Comparison of ENCODE assay signal across 8 cellular contexts in the genomic region with DNA sequence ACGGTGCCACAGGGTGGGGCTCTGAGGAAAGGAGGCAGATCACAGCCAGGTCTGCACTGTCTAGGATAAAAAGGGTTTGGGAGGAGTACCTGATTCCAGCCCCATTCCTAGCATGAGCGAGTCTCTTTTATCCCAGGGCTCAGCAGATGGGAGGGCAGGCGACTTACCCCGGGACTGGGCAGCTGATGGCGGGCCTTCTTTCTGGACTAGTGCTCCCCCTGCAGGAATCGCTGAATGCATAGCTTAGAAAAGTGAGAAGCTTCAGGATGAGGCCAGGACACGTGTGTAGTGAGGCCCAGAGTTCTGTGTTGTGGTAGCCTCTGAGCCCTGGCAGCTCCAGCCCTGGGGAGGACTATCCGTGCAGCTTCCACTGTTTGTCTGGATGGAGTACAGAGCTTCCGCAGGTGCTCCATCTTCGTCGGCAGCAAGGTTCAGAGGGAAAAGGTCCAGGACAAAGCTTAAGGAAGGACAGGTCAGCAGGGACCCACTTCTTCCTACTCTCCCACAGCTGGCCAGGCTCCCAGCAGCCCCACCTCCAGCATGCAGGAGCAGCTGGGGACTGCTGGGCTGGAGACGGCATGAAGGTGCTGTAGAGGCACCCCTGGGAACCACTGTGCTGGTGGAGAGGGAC. TPM values are rescaled to one million over a fixed set of nuclear protein-coding genes. Genes with fewer than 3 reads are reported as not detected.
A peak's percentile ranks its signal among the peaks of the same experiment; 100 is the strongest.
DNase-seq lines count a peak whose midpoint lies in the region; ATAC-seq, FAIRE-seq and TF ChIP-seq lines count a peak whose summit lies in the region.

No MANE protein-coding gene starts in this region.

- no peak for TF ChIP-seq POLR2A in breast epithelium (IDR thresholded peaks at IDR 0.05)

- dilution Hi-C loops in keratinocyte (cut with MboI; ENCODE audit: extremely low pct_ligation_motif_present, low sequenced_read_pairs) = no loop called here

- no peaks in the 10 kb centered on the region for H3K36me3 Mint-ChIP-seq in stimulated activated effector memory CD8-positive, alpha-beta T cell treated with anti-CD3 and anti-CD28 coated beads, Interleukin-12 subunit alpha, Interleukin-12 subunit beta, amount 100 ng/mL, for 72 hours

- peak; percentile 67 for ATAC-seq in DND-41 (ENCODE audit: insufficient read depth, low read depth)
- ATAC-seq in stimulated activated effector memory CD8-positive, alpha-beta T cell treated with anti-CD3 and anti-CD28 coated beads, Interleukin-12 subunit alpha, Interleukin-12 subunit beta, amount 100 ng/mL, for 72 hours = peak; percentile 57
- ATAC-seq in HG02938 (IDR thresholded peaks at IDR 0.05; ENCODE audit: unreplicated experiment) = no peak
- ATAC-seq in HG03135 (IDR thresholded peaks at IDR 0.05; ENCODE audit: unreplicated experiment) = no peak

- intact Hi-C loops in breast epithelium (cut with DNase I; ENCODE audit: low total_unique reads) = no loop called here

- FAIRE-seq in keratinocyte (lab: Jason Lieb, UNC) = peak; percentile 83

- no peaks in the 10 kb centered on the region for H3K9me1 ChIP-seq in keratinocyte (ENCODE audit: control insufficient read depth, extremely low read depth, insufficient read depth, low read length)

- no peak overlapping the region for H2AFZ ChIP-seq in DND-41 (ENCODE audit: low read depth, low read length)
- peak overlapping the region; percentile 45 for H2AFZ ChIP-seq in keratinocyte (ENCODE audit: control insufficient read depth, low read length)

- peaks cover 3% of the 10 kb centered on the region for H3K27me3 ChIP-seq in DND-41 (ENCODE audit: insufficient read depth, low read length, poor library complexity)
- no peaks in the 10 kb centered on the region for H3K27me3 ChIP-seq in breast epithelium
- H3K27me3 ChIP-seq in keratinocyte (ENCODE audit: control insufficient read depth, extremely low read depth, insufficient read depth, low read length) = no peaks in the 10 kb centered on the region

- H4K20me1 ChIP-seq in DND-41 (ENCODE audit: insufficient read depth, low read length) = no peaks in the 10 kb centered on the region
- H4K20me1 ChIP-seq in keratinocyte (ENCODE audit: control insufficient read depth, extremely low read depth, insufficient read depth, low read length) = no peaks in the 10 kb centered on the region

- H3K4me1 Mint-ChIP-seq in stimulated activated effector memory CD8-positive, alpha-beta T cell treated with anti-CD3 and anti-CD28 coated beads, Interleukin-12 subunit alpha, Interleukin-12 subunit beta, amount 100 ng/mL, for 72 hours = peaks cover 6% of the 10 kb centered on the region

- no peaks in the 10 kb centered on the region for H3K79me2 ChIP-seq in DND-41 (ENCODE audit: insufficient read depth, low read length)
- H3K79me2 ChIP-seq in keratinocyte (ENCODE audit: control insufficient read depth, insufficient read depth, low read length) = no peaks in the 10 kb centered on the region

- H3K27ac ChIP-seq in DND-41 (ENCODE audit: low read length) (no peak overlapping the region), breast epithelium (no peak overlapping the region), keratinocyte (ENCODE audit: control insufficient read depth, insufficient read depth, low read length) (no peak overlapping the region)

- H3K4me2 ChIP-seq in DND-41 (ENCODE audit: insufficient read depth, low read length) (no peak overlapping the region), keratinocyte (ENCODE audit: control insufficient read depth, extremely low read depth, insufficient read depth, low read depth, low read length) (peak overlapping the region; percentile 49)

- DNase-seq in DND-41 (peak; percentile 25), HT1080 (ENCODE audit: low read depth) (peak; percentile 63), OCI-M1 (lab: John Stamatoyannopoulos, UW) (peak; percentile 65), breast epithelium (ENCODE audit: low spot score in 2 of 2) (no peak), keratinocyte (ENCODE audit: low read depth, low spot score) (peak; percentile 15)
- DNase-seq in stimulated activated effector memory CD8-positive, alpha-beta T cell treated with anti-CD3 and anti-CD28 coated beads, Interleukin-12 subunit alpha, Interleukin-12 subunit beta, amount 100 ng/mL, for 72 hours (ENCODE audit: low spot score in 2 of 2) = no peak

- H3K4me1 ChIP-seq in DND-41 (ENCODE audit: insufficient read depth, low read length) (no peaks in the 10 kb centered on the region), breast epithelium (no peaks in the 10 kb centered on the region), keratinocyte (ENCODE audit: control insufficient read depth, extremely low read depth, insufficient read depth, low read length) (peaks cover 24% of the 10 kb centered on the region)

- no peaks in the 10 kb centered on the region for H3K36me3 ChIP-seq in DND-41 (ENCODE audit: insufficient read depth, low read length)
- no peaks in the 10 kb centered on the region for H3K36me3 ChIP-seq in breast epithelium
- no peaks in the 10 kb centered on the region for H3K36me3 ChIP-seq in keratinocyte (ENCODE audit: control insufficient read depth in 2 of 2, extremely low read depth in 1 of 2, insufficient read depth in 2 of 2, low read length in 2 of 2)

- H3K9me3 Mint-ChIP-seq in stimulated activated effector memory CD8-positive, alpha-beta T cell treated with anti-CD3 and anti-CD28 coated beads, Interleukin-12 subunit alpha, Interleukin-12 subunit beta, amount 100 ng/mL, for 72 hours = no peaks in the 10 kb centered on the region

- TF ChIP-seq CTCF in DND-41 (IDR thresholded peaks at IDR 0.05; ENCODE audit: borderline replicate concordance, extremely low read depth, low read length, poor library complexity, severe bottlenecking) = peak; percentile 56
- TF ChIP-seq CTCF in breast epithelium (IDR thresholded peaks at IDR 0.05) = peak in 2 of 3 donors; percentile 20 to 43
- TF ChIP-seq CTCF in keratinocyte (optimal IDR thresholded peaks at IDR 0.05 in 1 of 3, IDR thresholded peaks at IDR 0.05 in 1 of 3, conservative IDR thresholded peaks at IDR 0.05 in 1 of 3; ENCODE audit: extremely low read depth in 1 of 3, insufficient read depth in 2 of 3, low read length in 3 of 3) = peak; percentile 80 to 84 (median 81)

- no peak overlapping the region for H3K4me3 ChIP-seq in DND-41 (ENCODE audit: low read depth in 1 of 2, low read length in 2 of 2)
- no peak overlapping the region for H3K4me3 ChIP-seq in breast epithelium
- no peak overlapping the region for H3K4me3 ChIP-seq in keratinocyte (ENCODE audit: control insufficient read depth in 2 of 3, extremely low read depth in 1 of 3, insufficient read depth in 2 of 3, low read depth in 1 of 3, low read length in 3 of 3)

- no peak overlapping the region for H3K4me3 Mint-ChIP-seq in stimulated activated effector memory CD8-positive, alpha-beta T cell treated with anti-CD3 and anti-CD28 coated beads, Interleukin-12 subunit alpha, Interleukin-12 subunit beta, amount 100 ng/mL, for 72 hours

- H3K9ac ChIP-seq in DND-41 (ENCODE audit: low read depth, low read length) (no peak overlapping the region), keratinocyte (ENCODE audit: control insufficient read depth, extremely low read depth, insufficient read depth, low read length) (peak overlapping the region; percentile 6)

- H3K9me3 ChIP-seq in DND-41 (ENCODE audit: insufficient read depth, low read length, severe bottlenecking) = no peaks in the 10 kb centered on the region
- peaks cover 0 to 4% of the 10 kb centered on the region in 2 donors for H3K9me3 ChIP-seq in breast epithelium
- peaks cover 2% of the 10 kb centered on the region for H3K9me3 ChIP-seq in keratinocyte (ENCODE audit: control insufficient read depth, low read depth, low read length)

- no peak overlapping the region for H3K27ac Mint-ChIP-seq in stimulated activated effector memory CD8-positive, alpha-beta T cell treated with anti-CD3 and anti-CD28 coated beads, Interleukin-12 subunit alpha, Interleukin-12 subunit beta, amount 100 ng/mL, for 72 hours

RNA-seq across cellular contexts. Expression of gene COMMD9, which starts 30.4 kb away (rescaled TPM):
- 60.7 and 83.6 TPM in 2 replicates for total RNA-seq in HT1080 (2014; rRNA removed; shearing (Covaris generic))
- polyA plus RNA-seq in HT1080 (2015; cell fraction: cytosol; rRNA removed) = 35.1 and 45.6 TPM in 2 replicates
- polyA plus RNA-seq in HT1080 (2015; cell fraction: nucleus; rRNA removed) = 34.5 and 34.6 TPM in 2 replicates
- 10 to 100 TPM; 38.3 to 61.6 (median 53.6) TPM for total RNA-seq in breast epithelium
- polyA plus RNA-seq in keratinocyte = 51.2 to 68.5 TPM (median 52.6 TPM) in 3 replicates
- 3.6 TPM for polyA plus RNA-seq in keratinocyte (2011; ENCODE audit: low read depth)
- polyA plus RNA-seq in keratinocyte (2011; cell fraction: cytosol; rRNA removed) = 70.3 and 97.8 TPM in 2 replicates
- polyA plus RNA-seq in keratinocyte (2011; cell fraction: nucleus; rRNA removed) = 40.9 and 56.7 TPM in 2 replicates
- polyA plus RNA-seq in keratinocyte (2012; ENCODE audit: low replicate concordance) = 27.7 and 58.0 TPM in 2 replicates
- 47.4 to 85.5 TPM (median 68.2 TPM) in 3 replicates for polyA minus RNA-seq in keratinocyte
- 42.6 TPM for polyA minus RNA-seq in keratinocyte (2011; cell fraction: cytosol; rRNA and poly(A)+ RNA removed)
- 9.2 and 12.1 TPM in 2 replicates for polyA minus RNA-seq in keratinocyte (2011; cell fraction: nucleus; rRNA and poly(A)+ RNA removed)

RNA-seq across cellular contexts. Expression of gene PRR5L, which starts 37.2 kb away (rescaled TPM):
- 24.2 and 39.3 TPM in 2 replicates for total RNA-seq in HT1080 (2014; rRNA removed; shearing (Covaris generic))
- 12.2 and 16.1 TPM in 2 replicates for polyA plus RNA-seq in HT1080 (2015; cell fraction: cytosol; rRNA removed)
- polyA plus RNA-seq in HT1080 (2015; cell fraction: nucleus; rRNA removed) = 21.7 and 26.2 TPM in 2 replicates
- total RNA-seq in breast epithelium = 10 to 100 TPM in 2 of 3 donors, 1 to 10 TPM in 1; 5.6 to 16.1 (median 16.0) TPM
- polyA plus RNA-seq in keratinocyte = 14.0 to 20.1 TPM (median 15.7 TPM) in 3 replicates
- 3.0 TPM for polyA plus RNA-seq in keratinocyte (2011; ENCODE audit: low read depth)
- 22.4 and 26.3 TPM in 2 replicates for polyA plus RNA-seq in keratinocyte (2011; cell fraction: cytosol; rRNA removed)
- 46.8 and 60.6 TPM in 2 replicates for polyA plus RNA-seq in keratinocyte (2011; cell fraction: nucleus; rRNA removed)
- 4.8 and 13.3 TPM in 2 replicates for polyA plus RNA-seq in keratinocyte (2012; ENCODE audit: low replicate concordance)
- 23.9 to 28.9 TPM (median 26.1 TPM) in 3 replicates for polyA minus RNA-seq in keratinocyte
- polyA minus RNA-seq in keratinocyte (2011; cell fraction: cytosol; rRNA and poly(A)+ RNA removed) = 28.2 TPM
- 26.9 and 37.5 TPM in 2 replicates for polyA minus RNA-seq in keratinocyte (2011; cell fraction: nucleus; rRNA and poly(A)+ RNA removed)

Comparison
In these comparisons a context has a peak if more than half of its experiments do, and no peak if none do; other contexts are left out.
1. ATAC-seq: peak in DND-41 (single experiment) and stimulated activated effector memory CD8-positive, alpha-beta T cell treated with anti-CD3 and anti-CD28 coated beads, Interleukin-12 subunit alpha, Interleukin-12 subunit beta, amount 100 ng/mL, for 72 hours (single experiment); none in HG02938 (single experiment) and HG03135 (single experiment).
2. DNase-seq: peak in DND-41 (single experiment), HT1080 (single experiment), OCI-M1 (single experiment) and keratinocyte (single experiment); none in breast epithelium (0 of 2) and stimulated activated effector memory CD8-positive, alpha-beta T cell treated with anti-CD3 and anti-CD28 coated beads, Interleukin-12 subunit alpha, Interleukin-12 subunit beta, amount 100 ng/mL, for 72 hours (0 of 2).
3. Peak in every context shown above with its lines, with median percentiles within 50 percentile points of each other: CTCF ChIP-seq.